Comparison of ENCODE assay signal across 15 cellular contexts in genomic region chr6:88864347-88865057, GRCh38.
"Had no signal": no experiment of that assay in that cellular context is flagged by ENCODE, and none has a peak within 500 bp of the region (broad histone marks: within the 10 kb centered on the region; RNA-seq: fewer than 3 reads in every experiment).

No MANE protein-coding gene starts in this region.

- H3K9me3 Mint-ChIP-seq: naive thymus-derived CD4-positive, alpha-beta T cell; stimulated activated memory B cell treated with anti-CD40 and anti-IgM and Interleukin-4, amounts not matched to agents 10 μg/mL and 1 μg/mL and 100 μg/mL, for 72 hours had no signal

- ATAC-seq: foreskin keratinocyte; left lobe of liver; naive thymus-derived CD4-positive, alpha-beta T cell; right lobe of liver; SK-N-SH treated with all-trans-retinoic acid at 6 μM for 48 hours; stimulated activated memory B cell treated with anti-CD40 and anti-IgM and Interleukin-4, amounts not matched to agents 10 μg/mL and 1 μg/mL and 100 μg/mL, for 72 hours had no signal

- DNase-seq: activated T-cell treated with anti-CD3 and anti-CD28 coated beads, Interleukin-2, amount 50 U/mL, for 1 hour; colonic mucosa; foreskin keratinocyte; head of caudate nucleus; mammary epithelial cell; nucleus accumbens; right lobe of liver; substantia nigra; T-helper 17 cell; transverse colon had no signal

- H3K27me3 Mint-ChIP-seq: naive thymus-derived CD4-positive, alpha-beta T cell; progenitor cell of endocrine pancreas; stimulated activated memory B cell treated with anti-CD40 and anti-IgM and Interleukin-4, amounts not matched to agents 10 μg/mL and 1 μg/mL and 100 μg/mL, for 72 hours; T-helper 17 cell had no signal

- H3K4me3 Mint-ChIP-seq: stimulated activated memory B cell treated with anti-CD40 and anti-IgM and Interleukin-4, amounts not matched to agents 10 μg/mL and 1 μg/mL and 100 μg/mL, for 72 hours had no signal

- H3K27ac Mint-ChIP-seq: progenitor cell of endocrine pancreas; stimulated activated memory B cell treated with anti-CD40 and anti-IgM and Interleukin-4, amounts not matched to agents 10 μg/mL and 1 μg/mL and 100 μg/mL, for 72 hours; T-helper 17 cell had no signal
